ENCODE assay signal across 12 cellular contexts in the genomic region with DNA sequence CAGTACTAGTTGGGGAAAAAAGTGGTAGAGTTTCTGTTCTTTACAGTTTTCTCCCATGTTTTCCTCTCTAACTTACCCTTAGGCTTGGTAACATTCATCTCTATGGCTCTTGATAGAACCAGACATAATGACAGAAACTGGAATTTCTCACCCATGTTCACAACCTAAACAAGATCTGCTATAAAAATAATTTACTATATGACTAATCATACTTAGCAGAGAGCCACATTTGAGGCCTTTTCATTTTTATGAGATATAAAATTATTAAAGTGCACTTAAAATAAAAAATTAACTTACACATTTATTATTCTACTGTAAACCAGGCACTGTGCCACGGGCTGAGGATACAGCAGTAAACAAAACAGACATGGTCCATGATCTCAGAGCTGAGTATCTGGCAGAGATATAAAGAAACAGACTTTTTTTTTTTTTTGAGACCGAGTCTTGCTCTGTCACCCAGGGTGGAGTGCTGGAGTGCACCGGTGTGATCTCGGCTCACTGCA.
DNase-seq lines count a peak whose midpoint lies in the region; TF ChIP-seq lines count a peak whose summit lies in the region.
"Had no signal": no experiment of that assay in that cellular context is flagged by ENCODE, and none has a peak within 500 bp of the region (broad histone marks: within the 10 kb centered on the region; RNA-seq: fewer than 3 reads in every experiment).

No MANE protein-coding gene starts in this region.

- H3K4me3 ChIP-seq in GM23248 (no peak overlapping the region), SK-N-MC (no peak overlapping the region), fibroblast of mammary gland (ENCODE audit: control insufficient read depth, low read depth, low read length) (no peak overlapping the region)
- H3K4me3 ChIP-seq: skin epidermis had no signal

- H3K9ac ChIP-seq in GM23248 (no peak overlapping the region), SK-N-MC (ENCODE audit: insufficient read length) (no peak overlapping the region)

- H3K27ac ChIP-seq in GM23248 (no peak overlapping the region; the same call in 1 of the 2 replicates), SK-N-MC (0 out of 2 replicates have a peak overlapping the region, but pooled peaks have one; percentile 26)

- 0 out of 2 replicates have a peak, but pooled peaks cover 6% of the 10 kb centered on the region for H3K79me2 ChIP-seq in GM23248 (ENCODE audit: insufficient read depth)

- H3F3A ChIP-seq in GM23248 (ENCODE audit: insufficient read depth), result peaks cover 12% of the 10 kb centered on the region; the same call in 1 of the 2 replicates

- WGBS in GM23248 (ENCODE audit: low coverage in 1 of 2, low lambda C conversion rate in 2 of 2, missing lambda C conversion rate in 2 of 2), 2 experiments, result 14 to 19% methylated on average over 4 of the region's 4 CpGs

- no peak overlapping the region for H2AFZ ChIP-seq in GM23248

- in situ Hi-C loops in GM23248 (cut with MboI), result no loop called here

- DNase-seq in GM23248 (peak; percentile 74), SK-N-MC (ENCODE audit: low read depth, low spot score) (no peak), fibroblast of mammary gland (ENCODE audit: low read depth) (peak; percentile 45), pons (ENCODE audit: low spot score) (peak; percentile 66), amniotic stem cell (lab: John Stamatoyannopoulos, UW) (no peak), cerebellum (ENCODE audit: low spot score) (no peak), NCI-H345 treated with DMSO at 0.1 percent for 48 hours (lab: John Stamatoyannopoulos, UW; ENCODE audit: unreplicated experiment) (no peak)
- DNase-seq: activated naive CD4-positive, alpha-beta T cell treated with anti-CD3 and anti-CD28 coated beads, Interleukin-2, amount 10 ng/mL, durations not matched to agents 7 days and 5 days; KG1; kidney; NCI-H2107 had no signal

- no peak for TF ChIP-seq CTCF in fibroblast of mammary gland (conservative IDR thresholded peaks at IDR 0.05; ENCODE audit: control insufficient read depth, insufficient read depth, low read depth, low read length)

- H3K9me3 ChIP-seq in GM23248 (ENCODE audit: low read depth) (no peaks in the 10 kb centered on the region), SK-N-MC (ENCODE audit: low read depth, low read length) (no peaks in the 10 kb centered on the region)

- peaks cover 18% of the 10 kb centered on the region for H3K4me1 ChIP-seq in GM23248 (ENCODE audit: insufficient read depth)

- H3K27me3 ChIP-seq in GM23248 (replicated peaks; ENCODE audit: insufficient read depth), result no peaks in the 10 kb centered on the region

- peak overlapping the region; percentile 21 for H3K4me2 ChIP-seq in GM23248 (ENCODE audit: unreplicated experiment)

- H4K20me1 ChIP-seq in GM23248 (ENCODE audit: insufficient read depth), result no peaks in the 10 kb centered on the region

- no peaks in the 10 kb centered on the region for H3K9me2 ChIP-seq in GM23248 (ENCODE audit: insufficient read depth)

- no peaks in the 10 kb centered on the region for H3K36me3 ChIP-seq in GM23248 (ENCODE audit: low read depth)
- H3K36me3 ChIP-seq in SK-N-MC (ENCODE audit: insufficient read depth, low read length), result no peaks in the 10 kb centered on the region

Comparison
In these comparisons a context has a peak if more than half of its experiments do, and no peak if none do; other contexts are left out.
1. DNase-seq: peak in GM23248 (single experiment), fibroblast of mammary gland (single experiment) and pons (single experiment); none in SK-N-MC (single experiment), amniotic stem cell (single experiment), cerebellum (single experiment) and NCI-H345 treated with DMSO at 0.1 percent for 48 hours (single experiment).